ENCODE assay signal across 8 cellular contexts in genomic region chr10:100987685-100988049, GRCh38. TPM values are rescaled to one million over a fixed set of nuclear protein-coding genes. Genes with fewer than 3 reads are reported as not detected.
A peak's percentile ranks its signal among the peaks of the same experiment; 100 is the strongest.
DNase-seq lines count a peak whose midpoint lies in the region; ATAC-seq and TF ChIP-seq lines count a peak whose summit lies in the region.

No MANE protein-coding gene starts in this region.

- H3K9me3 ChIP-seq in PC-9 (ENCODE audit: insufficient read depth, low read depth) (no peaks in the 10 kb centered on the region), esophagus muscularis mucosa (no peaks in the 10 kb centered on the region), sigmoid colon (no peaks in the 10 kb centered on the region)

- CTCF ChIA-PET in PC-9 (lab: Charles Lee): no interaction called here

- WGBS in esophagus muscularis mucosa: 2% methylated on average over 15 of the region's 15 CpGs
- WGBS in sigmoid colon, 2 donors: 2% methylated on average over 15 of the region's 15 CpGs

- H2AFZ ChIP-seq in PC-9: peak overlapping the region; percentile 78

- intact Hi-C loops in PC-9 (cut with micrococcal nuclease; ENCODE audit: unreplicated experiment): no loop called here
- intact Hi-C loops in esophagus muscularis mucosa (cut with DNase I): loop anchor here (5.0 kb wide), 1 partner anchor 40 kb away; no protein-coding TSS in a partner anchor
- intact Hi-C loops in sigmoid colon (cut with DNase I): no loop called here

- POLR2A ChIA-PET in PC-9 (lab: Charles Lee; ENCODE audit: unreplicated experiment): interaction anchor here (0.6 kb wide), 1 partner anchor 15 kb away, joined by 5 read pairs; no protein-coding TSS in a partner anchor

- peaks cover 3% of the 10 kb centered on the region; the same call in 1 of the 2 replicates for H3F3A ChIP-seq in PC-9 (ENCODE audit: insufficient read depth, low read depth)

- no TSS peak for BruUV-seq in PC-9 (replicated peaks; lab: Mats Ljungman, UMichigan)

- no peaks in the 10 kb centered on the region for H3K9me2 ChIP-seq in PC-9 (ENCODE audit: insufficient read depth)

- TF ChIP-seq CTCF in PC-9 (conservative IDR thresholded peaks at IDR 0.05): no peak
- no peak for TF ChIP-seq CTCF in esophagus muscularis mucosa (IDR thresholded peaks at IDR 0.05)
- TF ChIP-seq CTCF in sigmoid colon (IDR thresholded peaks at IDR 0.05): no peak

- H3K27ac ChIP-seq in PC-9: peak overlapping the region; percentile 30
- peak overlapping the region; percentile 77 to 86 (median 82) for H3K27ac ChIP-seq in esophagus muscularis mucosa (replicated peaks in 1 of 4)
- peak overlapping the region; percentile 80 to 82 (median 82) for H3K27ac ChIP-seq in sigmoid colon

- ATAC-seq in GM18868 (IDR thresholded peaks at IDR 0.05; ENCODE audit: unreplicated experiment) (peak; percentile 5), GM21367 (IDR thresholded peaks at IDR 0.05; ENCODE audit: unreplicated experiment) (no peak), HG03520 (IDR thresholded peaks at IDR 0.05; ENCODE audit: unreplicated experiment) (no peak)

- H3K27me3 ChIP-seq in PC-9 (ENCODE audit: insufficient read depth, low read depth) (no peaks in the 10 kb centered on the region), esophagus muscularis mucosa (no peaks in the 10 kb centered on the region), sigmoid colon (no peaks in the 10 kb centered on the region)

- DNase-seq in PC-9 (no peak), esophagus muscularis mucosa (ENCODE audit: extremely low spot score) (no peak), sigmoid colon (no peak), HPDE6-E6E7 (ENCODE audit: extremely low spot score) (no peak), SW480 (ENCODE audit: low spot score) (no peak)

- peaks cover 47% of the 10 kb centered on the region for H3K79me2 ChIP-seq in PC-9 (ENCODE audit: low read depth)

- H3K36me3 ChIP-seq in PC-9 (ENCODE audit: low read depth) (no peaks in the 10 kb centered on the region), esophagus muscularis mucosa (peaks cover 10 to 63% (median 52%) of the 10 kb centered on the region in 4 donors), sigmoid colon (peaks cover 0 to 46% (median 8%) of the 10 kb centered on the region in 4 donors)

- peaks cover 4% of the 10 kb centered on the region for H3K4me1 ChIP-seq in PC-9 (replicated peaks; ENCODE audit: insufficient read depth)
- peaks cover 22 to 51% (median 38%) of the 10 kb centered on the region in 4 donors for H3K4me1 ChIP-seq in esophagus muscularis mucosa
- peaks cover 0 to 31% (median 24%) of the 10 kb centered on the region in 4 donors for H3K4me1 ChIP-seq in sigmoid colon

- no peak for TF ChIP-seq EP300 in esophagus muscularis mucosa (IDR thresholded peaks at IDR 0.05)
- no peak for TF ChIP-seq EP300 in sigmoid colon (IDR thresholded peaks at IDR 0.05)

- H3K4me3 ChIP-seq in PC-9 (peak overlapping the region; percentile 69), esophagus muscularis mucosa (peak overlapping the region; percentile 76 to 92 (median 90)), sigmoid colon (peak overlapping the region; percentile 78 to 87 (median 84))

- H4K20me1 ChIP-seq in PC-9 (ENCODE audit: insufficient read depth): no peaks in the 10 kb centered on the region

- H3K4me2 ChIP-seq in PC-9: peak overlapping the region; percentile 94

- TF ChIP-seq POLR2A in esophagus muscularis mucosa (IDR thresholded peaks at IDR 0.05; ENCODE audit: low read depth): no peak
- no peak for TF ChIP-seq POLR2A in sigmoid colon (IDR thresholded peaks at IDR 0.05)

RNA-seq across cellular contexts. Expression of gene TWNK, which starts 0.3 kb away (rescaled TPM):
- total RNA-seq in PC-9 (2021) (7.5 and 7.9 TPM in 2 replicates), esophagus muscularis mucosa (10 to 100 TPM in 2 of 4 donors, 1 to 10 TPM in 2; 3.7 to 11.1 (median 9.0) TPM), sigmoid colon (1 to 10 TPM; 3.3 to 4.6 (median 4.1) TPM)
- polyA plus RNA-seq in sigmoid colon: 1 to 10 TPM; 2.4 to 9.0 (median 2.8) TPM

RNA-seq across cellular contexts. Expression of gene MRPL43, which starts 0.4 kb away (rescaled TPM):
- 41.0 and 45.7 TPM in 2 replicates for total RNA-seq in PC-9 (2021)
- 10 to 100 TPM; 54.4 to 98.8 (median 82.4) TPM for total RNA-seq in esophagus muscularis mucosa
- 100 to 1,000 TPM in 1 of 4 donors, 10 to 100 TPM in 3; 81.3 to 119 (median 91.7) TPM for total RNA-seq in sigmoid colon
- 100 to 1,000 TPM in 1 of 3 donors, 10 to 100 TPM in 2; 73.8 to 111 (median 78.7) TPM for polyA plus RNA-seq in sigmoid colon

RNA-seq across cellular contexts. Expression of gene LZTS2, which starts 11.9 kb away (rescaled TPM):
- 32.5 and 39.5 TPM in 2 replicates for total RNA-seq in PC-9 (2021)
- 100 to 1,000 TPM in 3 of 4 donors, 10 to 100 TPM in 1; 90.5 to 209 (median 162) TPM for total RNA-seq in esophagus muscularis mucosa
- 100 to 1,000 TPM in 3 of 4 donors, 10 to 100 TPM in 1; 82.3 to 169 (median 116) TPM for total RNA-seq in sigmoid colon
- polyA plus RNA-seq in sigmoid colon: 10 to 100 TPM; 10.9 to 36.7 (median 23.4) TPM

RNA-seq across cellular contexts. Expression of gene SEMA4G, which starts 18.4 kb away (rescaled TPM):
- total RNA-seq in PC-9 (2021) (0.70 and 0.83 TPM in 2 replicates), esophagus muscularis mucosa (1 to 10 TPM in 3 of 4 donors, under 1 TPM in 1; 0.66 to 2.5 (median 1.4) TPM), sigmoid colon (1 to 10 TPM in 2 of 4 donors, under 1 TPM in 2; 0.49 to 2.2 (median 0.90) TPM)
- polyA plus RNA-seq in sigmoid colon: 10 to 100 TPM; 33.1 to 65.8 (median 41.4) TPM

RNA-seq across cellular contexts. Expression of gene PDZD7, which starts 43.3 kb away (rescaled TPM):
- total RNA-seq in PC-9 (2021): 2.3 and 2.8 TPM in 2 replicates
- total RNA-seq in esophagus muscularis mucosa: under 1 TPM; under 0.01 to 0.75 (median 0.39) TPM
- total RNA-seq in sigmoid colon: 1 to 10 TPM in 3 of 4 donors, under 1 TPM in 1; 0.16 to 2.4 (median 1.3) TPM
- polyA plus RNA-seq in sigmoid colon: under 1 TPM in 2 of 3 donors, not detected in 1; 0.60 to 0.70 TPM

Comparison
In these comparisons a context has a peak if more than half of its experiments do, and no peak if none do; other contexts are left out.
1. H3K27ac ChIP-seq: peak in every context shown above with its lines; median percentile 82 in esophagus muscularis mucosa; 82 in sigmoid colon; 30 in PC-9.